1 cellular context compared by ENCODE assay signal in genomic region chr20:17683218-17684076, GRCh38.
TF ChIP-seq lines count a peak whose summit lies in the region.

No MANE protein-coding gene starts in this region.

TF ChIP-seq in WTC11, 78 proteins besides CTCF, POLR2A, EP300 and RAD21 (continued from another document):
- TF ChIP-seq, protein P1, sequence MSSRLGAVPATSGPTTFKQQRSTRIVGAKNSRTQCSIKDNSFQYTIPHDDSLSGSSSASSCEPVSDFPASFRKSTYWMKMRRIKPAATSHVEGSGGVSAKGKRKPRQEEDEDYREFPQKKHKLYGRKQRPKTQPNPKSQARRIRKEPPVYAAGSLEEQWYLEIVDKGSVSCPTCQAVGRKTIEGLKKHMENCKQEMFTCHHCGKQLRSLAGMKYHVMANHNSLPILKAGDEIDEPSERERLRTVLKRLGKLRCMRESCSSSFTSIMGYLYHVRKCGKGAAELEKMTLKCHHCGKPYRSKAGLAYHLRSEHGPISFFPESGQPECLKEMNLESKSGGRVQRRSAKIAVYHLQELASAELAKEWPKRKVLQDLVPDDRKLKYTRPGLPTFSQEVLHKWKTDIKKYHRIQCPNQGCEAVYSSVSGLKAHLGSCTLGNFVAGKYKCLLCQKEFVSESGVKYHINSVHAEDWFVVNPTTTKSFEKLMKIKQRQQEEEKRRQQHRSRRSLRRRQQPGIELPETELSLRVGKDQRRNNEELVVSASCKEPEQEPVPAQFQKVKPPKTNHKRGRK (CRISPR knock-in tag; IDR thresholded peaks at IDR 0.05; ENCODE audit: borderline replicate concordance), result no peak
- no peak for TF ChIP-seq ZBTB21 (CRISPR knock-in tag; IDR thresholded peaks at IDR 0.05; ENCODE audit: borderline replicate concordance)
